In the genomic region with DNA sequence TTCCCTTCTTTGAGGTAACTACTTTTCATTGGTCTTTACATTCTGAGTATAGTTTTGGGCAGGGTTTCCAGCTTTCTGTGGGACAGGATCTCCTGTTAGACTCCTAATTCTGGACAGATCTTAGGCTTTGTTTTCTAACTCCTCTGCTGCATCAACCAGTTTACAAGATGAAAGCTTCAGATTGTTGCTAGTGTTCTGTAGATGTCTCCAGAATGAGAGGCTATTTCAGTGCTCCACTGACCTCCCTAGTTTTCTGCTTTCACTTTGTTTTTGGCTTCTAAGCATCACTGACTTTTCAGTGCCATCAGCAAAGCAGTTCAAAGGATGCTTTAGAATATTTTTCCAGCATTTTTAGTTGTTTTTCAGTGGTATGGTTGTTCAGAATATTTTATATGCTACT, we compare ENCODE assay signal across 22 cellular contexts.
"Had no signal": no experiment of that assay in that cellular context is flagged by ENCODE, and none has a peak within 500 bp of the region (broad histone marks: within the 10 kb centered on the region; RNA-seq: fewer than 3 reads in every experiment).

No MANE protein-coding gene starts in this region.

- DNase-seq: activated CD4-positive, alpha-beta memory T cell treated with anti-CD3 and anti-CD28 coated beads for 36 hours; activated T-cell treated with anti-CD3 and anti-CD28 coated beads for 4 hours; effector memory CD4-positive, alpha-beta T cell; foreskin melanocyte; hypothalamus; islet precursor cell; stimulated activated CD4-positive, alpha-beta T cell treated with anti-CD3 and anti-CD28 coated beads, Interleukin-2, amount 100 ng/mL, for 48 hours; stimulated activated naive CD8-positive, alpha-beta T cell treated with anti-CD3 and anti-CD28 coated beads, Interleukin-15, amount 100 ng/mL, for 72 hours; T-helper 1 cell; T-helper 9 cell; transverse colon had no signal

- H3K4me1 Mint-ChIP-seq: stimulated activated naive CD8-positive, alpha-beta T cell treated with anti-CD3 and anti-CD28 coated beads, Interleukin-15, amount 100 ng/mL, for 72 hours had no signal

- H3K27ac ChIP-seq: prostate gland, right atrium auricular region, skin epidermis, suprapubic skin, transverse colon, vagina had no signal

- FAIRE-seq: bronchial epithelial cell had no signal

- H3K4me1 ChIP-seq: prostate gland, right atrium auricular region, suprapubic skin, transverse colon, vagina had no signal

- H3K9me3 Mint-ChIP-seq: activated CD4-positive, alpha-beta memory T cell treated with anti-CD3 and anti-CD28 coated beads for 36 hours; activated T-helper 1 cell treated with anti-CD3 and anti-CD28 coated beads, Interleukin-12 subunit alpha, Interleukin-12 subunit beta, Interleukin-2, Interleukin-4 antibody, amounts not matched to agents 30 ng/mL and 10 ng/mL and 1 ng/mL, durations not matched to agents 14 hours and 24 hours and 36 hours; dendritic cell treated with granulocyte-macrophage colony-stimulating factor and Interleukin-4, amounts not matched to agents 40 ng/mL and 50 ng/mL, for 4 days; stimulated activated naive CD8-positive, alpha-beta T cell treated with anti-CD3 and anti-CD28 coated beads, Interleukin-15, amount 100 ng/mL, for 72 hours had no signal

- H3K27ac Mint-ChIP-seq: activated CD4-positive, alpha-beta memory T cell treated with anti-CD3 and anti-CD28 coated beads for 36 hours; activated naive CD8-positive, alpha-beta T cell; activated T-helper 1 cell treated with anti-CD3 and anti-CD28 coated beads, Interleukin-12 subunit alpha, Interleukin-12 subunit beta, Interleukin-2, Interleukin-4 antibody, amounts not matched to agents 30 ng/mL and 10 ng/mL and 1 ng/mL, durations not matched to agents 14 hours and 24 hours and 36 hours; dendritic cell treated with granulocyte-macrophage colony-stimulating factor and Interleukin-4, amounts not matched to agents 40 ng/mL and 50 ng/mL, for 4 days; stimulated activated naive CD8-positive, alpha-beta T cell treated with anti-CD3 and anti-CD28 coated beads, Interleukin-15, amount 100 ng/mL, for 72 hours had no signal

- H3K36me3 ChIP-seq: prostate gland, right atrium auricular region, suprapubic skin, transverse colon, vagina had no signal

- H3K9me3 ChIP-seq: prostate gland, right atrium auricular region, suprapubic skin, transverse colon, vagina had no signal

- H3K27me3 ChIP-seq: right atrium auricular region, vagina had no signal

- H3K36me3 Mint-ChIP-seq: activated CD4-positive, alpha-beta memory T cell treated with anti-CD3 and anti-CD28 coated beads for 36 hours; activated naive CD8-positive, alpha-beta T cell had no signal

- ATAC-seq: stimulated activated naive CD8-positive, alpha-beta T cell treated with anti-CD3 and anti-CD28 coated beads, Interleukin-15, amount 100 ng/mL, for 72 hours had no signal

- H3K4me3 ChIP-seq: lung, prostate gland, right atrium auricular region, skin epidermis, suprapubic skin, transverse colon, vagina had no signal

- H3K4me3 Mint-ChIP-seq: activated CD4-positive, alpha-beta memory T cell treated with anti-CD3 and anti-CD28 coated beads for 36 hours; activated naive CD8-positive, alpha-beta T cell; activated T-helper 1 cell treated with anti-CD3 and anti-CD28 coated beads, Interleukin-12 subunit alpha, Interleukin-12 subunit beta, Interleukin-2, Interleukin-4 antibody, amounts not matched to agents 30 ng/mL and 10 ng/mL and 1 ng/mL, durations not matched to agents 14 hours and 24 hours and 36 hours; dendritic cell treated with granulocyte-macrophage colony-stimulating factor and Interleukin-4, amounts not matched to agents 40 ng/mL and 50 ng/mL, for 4 days; neural crest cell; stimulated activated naive CD8-positive, alpha-beta T cell treated with anti-CD3 and anti-CD28 coated beads, Interleukin-15, amount 100 ng/mL, for 72 hours had no signal
